In genomic region chr20:48750941-48751620, GRCh38 we compare ENCODE assay signal across 9 cellular contexts.
A peak's percentile ranks its signal among the peaks of the same experiment; 100 is the strongest.
DNase-seq lines count a peak whose midpoint lies in the region; ATAC-seq, FAIRE-seq and TF ChIP-seq lines count a peak whose summit lies in the region.
"Had no signal": no experiment of that assay in that cellular context is flagged by ENCODE, and none has a peak within 500 bp of the region (broad histone marks: within the 10 kb centered on the region; RNA-seq: fewer than 3 reads in every experiment).

No MANE protein-coding gene starts in this region.

- DNase-seq in activated CD4-positive, alpha-beta T cell treated with anti-CD3 and anti-CD28 coated beads for 36 hours, result peak; percentile 41
- no peak for DNase-seq in activated CD4-positive, alpha-beta T cell treated with anti-CD3 and anti-CD28 coated beads for 1 hour
- DNase-seq in activated CD4-positive, alpha-beta T cell treated with anti-CD3 and anti-CD28 coated beads, Interleukin-2, amount 10 ng/mL, durations not matched to agents 24 days and 14 days, result peak; percentile 82
- DNase-seq in frontal cortex (ENCODE audit: low spot score in 2 of 2), result peak; percentile 22 to 62
- DNase-seq in osteocyte (ENCODE audit: extremely low spot score, unreplicated experiment), result no peak
- no peak for DNase-seq in PC-9
- no peak for DNase-seq in HT-29 (ENCODE audit: low spot score)

- H3K27me3 ChIP-seq in PC-9 (ENCODE audit: insufficient read depth, low read depth), result no peaks in the 10 kb centered on the region

- peaks cover 6% of the 10 kb centered on the region for H3K9me3 Mint-ChIP-seq in activated CD4-positive, alpha-beta T cell treated with anti-CD3 and anti-CD28 coated beads for 36 hours (ENCODE audit: low read depth)
- H3K9me3 Mint-ChIP-seq in activated CD4-positive, alpha-beta T cell treated with anti-CD3 and anti-CD28 coated beads, Interleukin-2, amount 10 ng/mL, durations not matched to agents 24 days and 14 days, result peaks cover 14% of the 10 kb centered on the region
- H3K9me3 Mint-ChIP-seq in osteocyte (ENCODE audit: unreplicated experiment), result peaks cover 6% of the 10 kb centered on the region

- no peak overlapping the region for H3K4me3 Mint-ChIP-seq in activated CD4-positive, alpha-beta T cell treated with anti-CD3 and anti-CD28 coated beads for 36 hours
- peak overlapping the region; percentile 58 for H3K4me3 Mint-ChIP-seq in activated CD4-positive, alpha-beta T cell treated with anti-CD3 and anti-CD28 coated beads, Interleukin-2, amount 10 ng/mL, durations not matched to agents 24 days and 14 days
- no peak overlapping the region for H3K4me3 Mint-ChIP-seq in osteocyte (ENCODE audit: unreplicated experiment)

- H3K4me3 ChIP-seq in PC-9, result no peak overlapping the region

- no peak overlapping the region for H2AFZ ChIP-seq in PC-9

- no peaks in the 10 kb centered on the region for H4K20me1 ChIP-seq in PC-9 (ENCODE audit: insufficient read depth)

- intact Hi-C loops in activated CD4-positive, alpha-beta T cell treated with anti-CD3 and anti-CD28 coated beads for 36 hours (cut with DNase I, micrococcal nuclease), result no loop called here
- intact Hi-C loops in activated CD4-positive, alpha-beta T cell treated with anti-CD3 and anti-CD28 coated beads, Interleukin-2, amount 10 ng/mL, durations not matched to agents 24 days and 14 days (cut with micrococcal nuclease), result loop anchor here (1.0 kb wide), 1 partner anchor 12 kb away; no protein-coding TSS in a partner anchor
- intact Hi-C loops in PC-9 (cut with micrococcal nuclease; ENCODE audit: unreplicated experiment), result no loop called here

- FAIRE-seq in frontal cortex (lab: Jason Lieb, UNC), result no peak

- H3K27ac ChIP-seq in PC-9, result no peak overlapping the region
- H3K27ac ChIP-seq: C4-2B had no signal

- no peaks in the 10 kb centered on the region for H3F3A ChIP-seq in PC-9 (ENCODE audit: insufficient read depth, low read depth)

- H3K4me1 ChIP-seq in PC-9 (replicated peaks; ENCODE audit: insufficient read depth), result no peaks in the 10 kb centered on the region

- peak; percentile 63 for ATAC-seq in activated CD4-positive, alpha-beta T cell treated with anti-CD3 and anti-CD28 coated beads for 36 hours
- ATAC-seq in GM18502 (IDR thresholded peaks at IDR 0.05; ENCODE audit: poor library complexity, unreplicated experiment), result no peak

- no peaks in the 10 kb centered on the region for H3K27me3 Mint-ChIP-seq in activated CD4-positive, alpha-beta T cell treated with anti-CD3 and anti-CD28 coated beads for 36 hours
- H3K27me3 Mint-ChIP-seq in activated CD4-positive, alpha-beta T cell treated with anti-CD3 and anti-CD28 coated beads, Interleukin-2, amount 10 ng/mL, durations not matched to agents 24 days and 14 days, result no peaks in the 10 kb centered on the region
- H3K27me3 Mint-ChIP-seq in osteocyte (ENCODE audit: unreplicated experiment), result no peaks in the 10 kb centered on the region

- BruUV-seq in PC-9 (replicated peaks; lab: Mats Ljungman, UMichigan), result no TSS peak

- no peaks in the 10 kb centered on the region for H3K9me3 ChIP-seq in PC-9 (ENCODE audit: insufficient read depth, low read depth)

- H3K9me2 ChIP-seq in PC-9 (ENCODE audit: insufficient read depth), result no peaks in the 10 kb centered on the region

- POLR2A ChIA-PET in activated CD4-positive, alpha-beta T cell treated with anti-CD3 and anti-CD28 coated beads for 36 hours (lab: Charles Lee), result interaction anchor here (0.6 to 0.7 kb wide), 2 partner anchors 16 to 25 kb away, joined by 3 read pairs; no protein-coding TSS in a partner anchor
- POLR2A ChIA-PET in PC-9 (lab: Charles Lee; ENCODE audit: unreplicated experiment), result interaction anchor here (0.6 kb wide), 1 partner anchor 13 kb away, joined by 3 read pairs; no protein-coding TSS in a partner anchor

- CTCF ChIA-PET in activated CD4-positive, alpha-beta T cell treated with anti-CD3 and anti-CD28 coated beads for 36 hours (lab: Charles Lee), result interaction anchor here (0.7 to 2.2 kb wide), 5 partner anchors 8 to 1368 kb away, joined by 3 to 8 read pairs (median 3); no protein-coding TSS in a partner anchor
- CTCF ChIA-PET in PC-9 (lab: Charles Lee), result interaction anchor here (0.6 kb wide), 1 partner anchor 170 kb away, joined by 3 read pairs; no protein-coding TSS in a partner anchor

- peaks cover 54% of the 10 kb centered on the region for H3K4me1 Mint-ChIP-seq in activated CD4-positive, alpha-beta T cell treated with anti-CD3 and anti-CD28 coated beads for 36 hours
- H3K4me1 Mint-ChIP-seq in activated CD4-positive, alpha-beta T cell treated with anti-CD3 and anti-CD28 coated beads, Interleukin-2, amount 10 ng/mL, durations not matched to agents 24 days and 14 days, result peaks cover 55% of the 10 kb centered on the region
- peaks cover 21% of the 10 kb centered on the region for H3K4me1 Mint-ChIP-seq in osteocyte (ENCODE audit: unreplicated experiment)

- no peak overlapping the region for H3K4me2 ChIP-seq in PC-9

- H3K79me2 ChIP-seq in PC-9 (ENCODE audit: low read depth), result no peaks in the 10 kb centered on the region

- peaks cover 20% of the 10 kb centered on the region for H3K36me3 Mint-ChIP-seq in activated CD4-positive, alpha-beta T cell treated with anti-CD3 and anti-CD28 coated beads for 36 hours (ENCODE audit: low read depth)
- peaks cover 43% of the 10 kb centered on the region for H3K36me3 Mint-ChIP-seq in activated CD4-positive, alpha-beta T cell treated with anti-CD3 and anti-CD28 coated beads, Interleukin-2, amount 10 ng/mL, durations not matched to agents 24 days and 14 days (ENCODE audit: low read depth)
- H3K36me3 Mint-ChIP-seq in osteocyte (ENCODE audit: unreplicated experiment), result no peaks in the 10 kb centered on the region

- no peak for TF ChIP-seq CTCF in osteocyte (IDR thresholded peaks at IDR 0.05)
- TF ChIP-seq CTCF in PC-9 (conservative IDR thresholded peaks at IDR 0.05), result no peak

- H3K36me3 ChIP-seq in PC-9 (ENCODE audit: low read depth), result no peaks in the 10 kb centered on the region

- peak overlapping the region; percentile 84 for H3K27ac Mint-ChIP-seq in activated CD4-positive, alpha-beta T cell treated with anti-CD3 and anti-CD28 coated beads for 36 hours
- peak overlapping the region; percentile 82 for H3K27ac Mint-ChIP-seq in activated CD4-positive, alpha-beta T cell treated with anti-CD3 and anti-CD28 coated beads, Interleukin-2, amount 10 ng/mL, durations not matched to agents 24 days and 14 days
- peak overlapping the region; percentile 28 for H3K27ac Mint-ChIP-seq in osteocyte (ENCODE audit: unreplicated experiment)

Comparison
In these comparisons a context has a peak if more than half of its experiments do, and no peak if none do; other contexts are left out.
1. DNase-seq: peak in activated CD4-positive, alpha-beta T cell treated with anti-CD3 and anti-CD28 coated beads for 36 hours (single experiment), activated CD4-positive, alpha-beta T cell treated with anti-CD3 and anti-CD28 coated beads, Interleukin-2, amount 10 ng/mL, durations not matched to agents 24 days and 14 days (single experiment) and frontal cortex (2 of 2); none in activated CD4-positive, alpha-beta T cell treated with anti-CD3 and anti-CD28 coated beads for 1 hour (single experiment), osteocyte (single experiment), PC-9 (0 of 2) and HT-29 (single experiment).
2. H3K27ac Mint-ChIP-seq: peak in every context shown above with its lines; median percentile 84 in activated CD4-positive, alpha-beta T cell treated with anti-CD3 and anti-CD28 coated beads for 36 hours; 82 in activated CD4-positive, alpha-beta T cell treated with anti-CD3 and anti-CD28 coated beads, Interleukin-2, amount 10 ng/mL, durations not matched to agents 24 days and 14 days; 28 in osteocyte.